In genomic region chr15:28989239-28989830, GRCh38 we compare ENCODE assay signal across 10 cellular contexts.
DNase-seq lines count a peak whose midpoint lies in the region; ATAC-seq, FAIRE-seq and TF ChIP-seq lines count a peak whose summit lies in the region.
"Had no signal": no experiment of that assay in that cellular context is flagged by ENCODE, and none has a peak within 500 bp of the region (broad histone marks: within the 10 kb centered on the region; RNA-seq: fewer than 3 reads in every experiment).

No MANE protein-coding gene starts in this region.

- no peak overlapping the region for H3K4me2 ChIP-seq in GM12878 (ENCODE audit: control insufficient read depth, insufficient read depth)
- peak overlapping the region; percentile 1 for H3K4me2 ChIP-seq in neural progenitor cell

- FAIRE-seq in GM12878 (lab: Jason Lieb, UNC) = no peak
- FAIRE-seq: HTR-8/SVneo had no signal

- H3K9me3 Mint-ChIP-seq in neural progenitor cell (no peaks in the 10 kb centered on the region), MCF 10A (ENCODE audit: unreplicated experiment) (no peaks in the 10 kb centered on the region)
- H3K9me3 Mint-ChIP-seq: dendritic cell treated with granulocyte-macrophage colony-stimulating factor and Interleukin-4, amounts not matched to agents 40 ng/mL and 50 ng/mL, for 4 days had no signal

- in situ Hi-C loops in GM12878 (cut with MboI) = no loop called here

- RAD21 ChIA-PET in GM12878 (lab: Charles Lee; ENCODE audit: unreplicated experiment) = no interaction called here

- H3K4me3 Mint-ChIP-seq in neural progenitor cell (no peak overlapping the region), MCF 10A (ENCODE audit: unreplicated experiment) (no peak overlapping the region)
- H3K4me3 Mint-ChIP-seq: dendritic cell treated with granulocyte-macrophage colony-stimulating factor and Interleukin-4, amounts not matched to agents 40 ng/mL and 50 ng/mL, for 4 days had no signal

- TF ChIP-seq RAD21 in GM12878 (IDR thresholded peaks at IDR 0.05; ENCODE audit: insufficient read depth, low read depth, low read length) = no peak

- ATAC-seq in GM12878 = peak; percentile 55; the same call in 2 of the 3 replicates

- intact Hi-C loops in GM12878 (cut with micrococcal nuclease; ENCODE audit: unreplicated experiment) (no loop called here), MCF 10A (cut with micrococcal nuclease) (no loop called here)

- TF ChIP-seq CTCF in GM12873 (IDR thresholded peaks at IDR 0.05; ENCODE audit: insufficient read depth, low read depth, low read length, missing control alignments) (peak; percentile 33), GM12878 (IDR thresholded peaks at IDR 0.05 in 2 of 3, conservative IDR thresholded peaks at IDR 0.05 in 1 of 3; ENCODE audit: control insufficient read depth in 2 of 3, extremely low read depth in 1 of 3, insufficient read depth in 1 of 3, low read depth in 3 of 3, low read length in 3 of 3) (no peak; a peak in 1 of 6 replicates), neural progenitor cell (IDR thresholded peaks at IDR 0.05) (peak; percentile 55), MCF 10A (IDR thresholded peaks at IDR 0.05; ENCODE audit: unreplicated experiment) (no peak)

- H3K36me3 ChIP-seq in GM12878 (ENCODE audit: control insufficient read depth in 2 of 2, insufficient read depth in 2 of 2, low read length in 1 of 2) (no peaks in the 10 kb centered on the region), neural progenitor cell (no peaks in the 10 kb centered on the region)

- WGBS in GM12878 (ENCODE audit: insufficient coverage, insufficient replicate concordance, low lambda C conversion rate, missing lambda C conversion rate) = 34% methylated on average over 15 of the region's 15 CpGs

- POLR2A ChIA-PET in GM12878 (lab: Charles Lee) (no interaction called here), MCF 10A (lab: Yijun Ruan, JAX) (no interaction called here)

- SMC1A ChIA-PET in GM12878 (lab: Charles Lee; ENCODE audit: uncharacterized antibody, unreplicated experiment) = no interaction called here

- TF ChIP-seq EP300 in GM12878 (IDR thresholded peaks at IDR 0.05; ENCODE audit: borderline replicate concordance in 1 of 2, control insufficient read depth in 1 of 2, low read depth in 2 of 2, low read length in 2 of 2) = no peak

- BruUV-seq in GM12878 (replicated peaks; lab: Mats Ljungman, UMichigan) (no TSS peak), MCF 10A (replicated peaks; lab: Mats Ljungman, UMichigan) (no TSS peak)

- H3K79me2 ChIP-seq in GM12878 (ENCODE audit: control insufficient read depth, insufficient read depth, low read length) (no peaks in the 10 kb centered on the region), neural progenitor cell (ENCODE audit: low read depth) (peaks cover 10% of the 10 kb centered on the region)

- H3K27ac ChIP-seq in GM12878 (ENCODE audit: control insufficient read depth, insufficient read depth) (no peak overlapping the region), neural progenitor cell (no peak overlapping the region)

- TF ChIP-seq POLR2A in GM12878 (IDR thresholded peaks at IDR 0.05; ENCODE audit: low read depth, low read length) = no peak

- H3K27me3 ChIP-seq in GM12878 (replicated peaks in 1 of 2; ENCODE audit: control insufficient read depth in 2 of 2, insufficient read depth in 2 of 2, low read length in 1 of 2) = no peaks in the 10 kb centered on the region
- no peaks in the 10 kb centered on the region for H3K27me3 ChIP-seq in neural progenitor cell

- H3K4me3 ChIP-seq in GM12878 = no peak overlapping the region
- H3K4me3 ChIP-seq in neural progenitor cell = no peak overlapping the region

- peaks cover 5% of the 10 kb centered on the region for H3K27me3 Mint-ChIP-seq in neural progenitor cell (ENCODE audit: insufficient read depth, low read depth)
- no peaks in the 10 kb centered on the region for H3K27me3 Mint-ChIP-seq in MCF 10A (ENCODE audit: insufficient read depth, unreplicated experiment)

- peak; percentile 74 for DNase-seq in NCI-H2107 treated with DMSO at 0.1 percent for 48 hours (lab: John Stamatoyannopoulos, UW; ENCODE audit: unreplicated experiment)
- DNase-seq in GM12878 (ENCODE audit: low read depth, low spot score) = no peak
- peak; percentile 75 for DNase-seq in neural progenitor cell (ENCODE audit: low spot score)
- DNase-seq in MCF 10A (ENCODE audit: unreplicated experiment) = no peak
- DNase-seq in NCI-H1694 treated with DMSO at 0.1 percent for 48 hours (lab: John Stamatoyannopoulos, UW) = no peak
- no peak for DNase-seq in DMS79 treated with DMSO at 0.1 percent for 48 hours (lab: John Stamatoyannopoulos, UW)
- DNase-seq in cortex of kidney (lab: John Stamatoyannopoulos, UW) = no peak

- peaks cover 18% of the 10 kb centered on the region for H3F3A ChIP-seq in neural progenitor cell (ENCODE audit: low read depth)

- H3K27ac Mint-ChIP-seq in neural progenitor cell (peak overlapping the region; percentile 88), MCF 10A (ENCODE audit: low read depth, unreplicated experiment) (no peak overlapping the region)
- H3K27ac Mint-ChIP-seq: dendritic cell treated with granulocyte-macrophage colony-stimulating factor and Interleukin-4, amounts not matched to agents 40 ng/mL and 50 ng/mL, for 4 days had no signal

- H3K9ac ChIP-seq in GM12878 (ENCODE audit: control insufficient read depth, insufficient read depth, low read length) = no peak overlapping the region
- H3K9ac ChIP-seq in neural progenitor cell = no peak overlapping the region

- H3K4me1 Mint-ChIP-seq in neural progenitor cell = peaks cover 68% of the 10 kb centered on the region
- H3K4me1 Mint-ChIP-seq in MCF 10A (ENCODE audit: insufficient read depth, unreplicated experiment) = no peaks in the 10 kb centered on the region

- no peak overlapping the region for H2AFZ ChIP-seq in GM12878 (ENCODE audit: control insufficient read depth, low read depth, low read length)
- no peak overlapping the region for H2AFZ ChIP-seq in neural progenitor cell (replicated peaks)

- H3K9me3 ChIP-seq in GM12878 (replicated peaks; ENCODE audit: control insufficient read depth, insufficient read depth, low read length) (no peaks in the 10 kb centered on the region), neural progenitor cell (ENCODE audit: low read depth) (no peaks in the 10 kb centered on the region)

- H4K20me1 ChIP-seq in GM12878 (ENCODE audit: control insufficient read depth, insufficient read depth) = no peaks in the 10 kb centered on the region
- H4K20me1 ChIP-seq in neural progenitor cell (ENCODE audit: low read depth) = peaks cover 48% of the 10 kb centered on the region

- H3K4me1 ChIP-seq in GM12878 (ENCODE audit: control insufficient read depth, insufficient read depth, low read length) (no peaks in the 10 kb centered on the region), neural progenitor cell (peaks cover 48% of the 10 kb centered on the region)

- H3K36me3 Mint-ChIP-seq in neural progenitor cell = peaks cover 5% of the 10 kb centered on the region
- no peaks in the 10 kb centered on the region for H3K36me3 Mint-ChIP-seq in MCF 10A (ENCODE audit: insufficient read depth, unreplicated experiment)

- CTCF ChIA-PET in GM12878 (lab: Yijun Ruan, JAX) (no interaction called here), MCF 10A (lab: Yijun Ruan, JAX) (interaction anchor here (0.6 kb wide), 3 partner anchors 34 to 395 kb away, joined by 3 to 4 read pairs (median 3); no protein-coding TSS in a partner anchor)

TF ChIP-seq in GM12878, 131 proteins besides CTCF, POLR2A, EP300 and RAD21 (continues in another document):
- TF ChIP-seq EZH2 (IDR thresholded peaks at IDR 0.05; ENCODE audit: borderline replicate concordance, control insufficient read depth, low read depth, low read length) (no peak), ZBTB4 (CRISPR knock-in tag; IDR thresholded peaks at IDR 0.05) (no peak), TARDBP (IDR thresholded peaks at IDR 0.05; ENCODE audit: borderline replicate concordance) (no peak)
- TF ChIP-seq, protein P1, sequence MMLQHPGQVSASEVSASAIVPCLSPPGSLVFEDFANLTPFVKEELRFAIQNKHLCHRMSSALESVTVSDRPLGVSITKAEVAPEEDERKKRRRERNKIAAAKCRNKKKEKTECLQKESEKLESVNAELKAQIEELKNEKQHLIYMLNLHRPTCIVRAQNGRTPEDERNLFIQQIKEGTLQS (IDR thresholded peaks at IDR 0.05; ENCODE audit: borderline replicate concordance, extremely low read depth, low read depth, low read length) = no peak

Comparison
In these comparisons a context has a peak if more than half of its experiments do, and no peak if none do; other contexts are left out.
1. CTCF ChIP-seq: peak in GM12873 (single experiment) and neural progenitor cell (single experiment); none in GM12878 (0 of 3) and MCF 10A (single experiment).
2. DNase-seq: peak in NCI-H2107 treated with DMSO at 0.1 percent for 48 hours (single experiment) and neural progenitor cell (single experiment); none in GM12878 (single experiment), MCF 10A (single experiment), NCI-H1694 treated with DMSO at 0.1 percent for 48 hours (single experiment), DMS79 treated with DMSO at 0.1 percent for 48 hours (single experiment) and cortex of kidney (single experiment).